1 cellular context compared by ENCODE assay signal in the genomic region with DNA sequence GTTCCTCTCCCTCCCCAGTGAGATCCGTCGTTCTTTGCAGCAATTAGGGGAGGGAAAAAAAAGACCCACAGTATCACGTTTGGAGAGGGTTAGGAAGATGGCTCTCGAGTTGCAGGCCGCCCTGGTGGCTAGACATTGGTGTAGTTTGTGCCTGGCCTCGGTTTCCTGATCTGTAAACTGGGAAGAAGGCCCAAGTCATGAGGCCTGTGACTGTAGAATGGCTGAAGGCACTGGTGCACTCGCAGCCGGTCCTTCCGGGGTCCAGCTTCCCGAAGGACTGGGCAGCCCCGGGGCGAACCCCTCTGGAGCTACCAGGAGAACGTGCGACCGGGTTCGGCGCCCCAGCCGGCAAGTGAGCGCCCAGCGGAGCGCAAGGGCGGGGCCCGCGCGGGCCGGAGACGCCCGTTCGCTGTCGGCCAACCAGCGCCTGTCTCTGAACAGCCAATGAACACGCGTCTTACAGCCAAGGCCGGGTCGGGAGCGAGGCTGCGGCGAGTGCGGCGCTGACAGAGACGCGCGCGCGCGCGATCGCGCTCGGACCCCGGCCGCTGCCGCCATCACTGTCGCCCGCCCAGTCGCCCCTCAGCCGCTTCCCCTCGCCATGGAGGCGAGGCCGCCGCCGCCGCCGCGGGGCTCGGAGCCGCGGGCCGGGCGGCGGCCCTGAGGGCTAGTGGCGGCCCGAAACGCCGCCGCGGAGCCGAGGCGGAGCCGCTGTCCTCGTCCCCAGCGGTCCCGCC.
TF ChIP-seq lines count a peak whose summit lies in the region.

A gene with protein sequence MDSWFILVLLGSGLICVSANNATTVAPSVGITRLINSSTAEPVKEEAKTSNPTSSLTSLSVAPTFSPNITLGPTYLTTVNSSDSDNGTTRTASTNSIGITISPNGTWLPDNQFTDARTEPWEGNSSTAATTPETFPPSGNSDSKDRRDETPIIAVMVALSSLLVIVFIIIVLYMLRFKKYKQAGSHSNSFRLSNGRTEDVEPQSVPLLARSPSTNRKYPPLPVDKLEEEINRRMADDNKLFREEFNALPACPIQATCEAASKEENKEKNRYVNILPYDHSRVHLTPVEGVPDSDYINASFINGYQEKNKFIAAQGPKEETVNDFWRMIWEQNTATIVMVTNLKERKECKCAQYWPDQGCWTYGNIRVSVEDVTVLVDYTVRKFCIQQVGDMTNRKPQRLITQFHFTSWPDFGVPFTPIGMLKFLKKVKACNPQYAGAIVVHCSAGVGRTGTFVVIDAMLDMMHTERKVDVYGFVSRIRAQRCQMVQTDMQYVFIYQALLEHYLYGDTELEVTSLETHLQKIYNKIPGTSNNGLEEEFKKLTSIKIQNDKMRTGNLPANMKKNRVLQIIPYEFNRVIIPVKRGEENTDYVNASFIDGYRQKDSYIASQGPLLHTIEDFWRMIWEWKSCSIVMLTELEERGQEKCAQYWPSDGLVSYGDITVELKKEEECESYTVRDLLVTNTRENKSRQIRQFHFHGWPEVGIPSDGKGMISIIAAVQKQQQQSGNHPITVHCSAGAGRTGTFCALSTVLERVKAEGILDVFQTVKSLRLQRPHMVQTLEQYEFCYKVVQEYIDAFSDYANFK (plus strand): TSS at position 472 of the 737 bp plus-strand sequence. CDS start 90,797 bp downstream, outside the sequence.

TF ChIP-seq in HEK293, 187 proteins besides CTCF, POLR2A, EP300 and RAD21 (continued from another document and continues in another):
- TF ChIP-seq, protein P1, sequence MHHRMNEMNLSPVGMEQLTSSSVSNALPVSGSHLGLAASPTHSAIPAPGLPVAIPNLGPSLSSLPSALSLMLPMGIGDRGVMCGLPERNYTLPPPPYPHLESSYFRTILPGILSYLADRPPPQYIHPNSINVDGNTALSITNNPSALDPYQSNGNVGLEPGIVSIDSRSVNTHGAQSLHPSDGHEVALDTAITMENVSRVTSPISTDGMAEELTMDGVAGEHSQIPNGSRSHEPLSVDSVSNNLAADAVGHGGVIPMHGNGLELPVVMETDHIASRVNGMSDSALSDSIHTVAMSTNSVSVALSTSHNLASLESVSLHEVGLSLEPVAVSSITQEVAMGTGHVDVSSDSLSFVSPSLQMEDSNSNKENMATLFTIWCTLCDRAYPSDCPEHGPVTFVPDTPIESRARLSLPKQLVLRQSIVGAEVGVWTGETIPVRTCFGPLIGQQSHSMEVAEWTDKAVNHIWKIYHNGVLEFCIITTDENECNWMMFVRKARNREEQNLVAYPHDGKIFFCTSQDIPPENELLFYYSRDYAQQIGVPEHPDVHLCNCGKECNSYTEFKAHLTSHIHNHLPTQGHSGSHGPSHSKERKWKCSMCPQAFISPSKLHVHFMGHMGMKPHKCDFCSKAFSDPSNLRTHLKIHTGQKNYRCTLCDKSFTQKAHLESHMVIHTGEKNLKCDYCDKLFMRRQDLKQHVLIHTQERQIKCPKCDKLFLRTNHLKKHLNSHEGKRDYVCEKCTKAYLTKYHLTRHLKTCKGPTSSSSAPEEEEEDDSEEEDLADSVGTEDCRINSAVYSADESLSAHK (tag by site-specific recombination; IDR thresholded peaks at IDR 0.05): no peak; the same call in 1 of the 2 replicates
- TF ChIP-seq, protein P2, sequence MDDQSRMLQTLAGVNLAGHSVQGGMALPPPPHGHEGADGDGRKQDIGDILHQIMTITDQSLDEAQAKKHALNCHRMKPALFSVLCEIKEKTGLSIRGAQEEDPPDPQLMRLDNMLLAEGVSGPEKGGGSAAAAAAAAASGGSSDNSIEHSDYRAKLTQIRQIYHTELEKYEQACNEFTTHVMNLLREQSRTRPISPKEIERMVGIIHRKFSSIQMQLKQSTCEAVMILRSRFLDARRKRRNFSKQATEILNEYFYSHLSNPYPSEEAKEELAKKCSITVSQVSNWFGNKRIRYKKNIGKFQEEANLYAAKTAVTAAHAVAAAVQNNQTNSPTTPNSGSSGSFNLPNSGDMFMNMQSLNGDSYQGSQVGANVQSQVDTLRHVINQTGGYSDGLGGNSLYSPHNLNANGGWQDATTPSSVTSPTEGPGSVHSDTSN (CRISPR knock-in tag; IDR thresholded peaks at IDR 0.05): 0 out of 2 replicates have a peak, but pooled peaks have one; percentile 35
- TF ChIP-seq ZNF366 (tag by site-specific recombination; conservative IDR thresholded peaks at IDR 0.05): no peak
- peak; percentile 12; the same call in 1 of the 2 replicates for TF ChIP-seq GLIS2 (tag by site-specific recombination; IDR thresholded peaks at IDR 0.05)
- no peak for TF ChIP-seq ZNF701 (tag by site-specific recombination; IDR thresholded peaks at IDR 0.05)
- peak; percentile 40; the same call in 1 of the 2 replicates for TF ChIP-seq ZFP37 (tag by site-specific recombination; IDR thresholded peaks at IDR 0.05)
- TF ChIP-seq ZNF76 (tag by site-specific recombination; IDR thresholded peaks at IDR 0.05; ENCODE audit: borderline replicate concordance, low read depth): peak; percentile 54; the same call in 1 of the 2 replicates
- no peak for TF ChIP-seq ZNF341 (tag by site-specific recombination; IDR thresholded peaks at IDR 0.05; ENCODE audit: low read depth)
- TF ChIP-seq SP2 (tag by site-specific recombination; IDR thresholded peaks at IDR 0.05): peak; percentile 70
- TF ChIP-seq ZBTB7A (tag by site-specific recombination; IDR thresholded peaks at IDR 0.05; ENCODE audit: low read depth): no peak
- peak; percentile 21; the same call in 1 of the 2 replicates for TF ChIP-seq KLF9 (tag by site-specific recombination; IDR thresholded peaks at IDR 0.05; ENCODE audit: low read depth)
- TF ChIP-seq ZNF169 (tag by site-specific recombination; IDR thresholded peaks at IDR 0.05): no peak
- no peak; the same call in 1 of the 2 replicates for TF ChIP-seq ZNF423 (tag by site-specific recombination; IDR thresholded peaks at IDR 0.05)
- no peak for TF ChIP-seq ZNF777 (tag by site-specific recombination; IDR thresholded peaks at IDR 0.05; ENCODE audit: borderline replicate concordance)
- TF ChIP-seq ZNF324 (tag by site-specific recombination; IDR thresholded peaks at IDR 0.05): peak; percentile 81
- TF ChIP-seq ZNF24 (tag by site-specific recombination; IDR thresholded peaks at IDR 0.05): peak; percentile 68; the same call in 1 of the 2 replicates
- TF ChIP-seq ZBTB21 (tag by site-specific recombination; IDR thresholded peaks at IDR 0.05): no peak
- no peak for TF ChIP-seq ZNF585B (tag by site-specific recombination; IDR thresholded peaks at IDR 0.05)
- no peak for TF ChIP-seq ZNF514 (tag by site-specific recombination; IDR thresholded peaks at IDR 0.05)
- TF ChIP-seq ZNF521 (tag by site-specific recombination; IDR thresholded peaks at IDR 0.05): no peak
- no peak for TF ChIP-seq ZNF426 (tag by site-specific recombination; IDR thresholded peaks at IDR 0.05)
- no peak for TF ChIP-seq ZNF654 (tag by site-specific recombination; IDR thresholded peaks at IDR 0.05; ENCODE audit: low read depth)
- TF ChIP-seq, protein P3, sequence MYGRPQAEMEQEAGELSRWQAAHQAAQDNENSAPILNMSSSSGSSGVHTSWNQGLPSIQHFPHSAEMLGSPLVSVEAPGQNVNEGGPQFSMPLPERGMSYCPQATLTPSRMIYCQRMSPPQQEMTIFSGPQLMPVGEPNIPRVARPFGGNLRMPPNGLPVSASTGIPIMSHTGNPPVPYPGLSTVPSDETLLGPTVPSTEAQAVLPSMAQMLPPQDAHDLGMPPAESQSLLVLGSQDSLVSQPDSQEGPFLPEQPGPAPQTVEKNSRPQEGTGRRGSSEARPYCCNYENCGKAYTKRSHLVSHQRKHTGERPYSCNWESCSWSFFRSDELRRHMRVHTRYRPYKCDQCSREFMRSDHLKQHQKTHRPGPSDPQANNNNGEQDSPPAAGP (tag by site-specific recombination; IDR thresholded peaks at IDR 0.05): peak; percentile 74
- peak; percentile 65; the same call in 1 of the 2 replicates for TF ChIP-seq TRIM28 (IDR thresholded peaks at IDR 0.05; ENCODE audit: borderline replicate concordance, low read length)
- no peak for TF ChIP-seq ZNF157 (tag by site-specific recombination; IDR thresholded peaks at IDR 0.05)
- TF ChIP-seq ZNF544 (tag by site-specific recombination; IDR thresholded peaks at IDR 0.05): no peak
- TF ChIP-seq WT1 (tag by site-specific recombination; IDR thresholded peaks at IDR 0.05): no peak; the same call in 1 of the 2 replicates
- TF ChIP-seq OSR2 (tag by site-specific recombination; IDR thresholded peaks at IDR 0.05): no peak
- no peak for TF ChIP-seq KLF16 (tag by site-specific recombination; IDR thresholded peaks at IDR 0.05)
- TF ChIP-seq ZNF664 (tag by site-specific recombination; IDR thresholded peaks at IDR 0.05): no peak
- peak; percentile 74 for TF ChIP-seq ZEB2 (tag by site-specific recombination; IDR thresholded peaks at IDR 0.05)
- TF ChIP-seq, protein P4, sequence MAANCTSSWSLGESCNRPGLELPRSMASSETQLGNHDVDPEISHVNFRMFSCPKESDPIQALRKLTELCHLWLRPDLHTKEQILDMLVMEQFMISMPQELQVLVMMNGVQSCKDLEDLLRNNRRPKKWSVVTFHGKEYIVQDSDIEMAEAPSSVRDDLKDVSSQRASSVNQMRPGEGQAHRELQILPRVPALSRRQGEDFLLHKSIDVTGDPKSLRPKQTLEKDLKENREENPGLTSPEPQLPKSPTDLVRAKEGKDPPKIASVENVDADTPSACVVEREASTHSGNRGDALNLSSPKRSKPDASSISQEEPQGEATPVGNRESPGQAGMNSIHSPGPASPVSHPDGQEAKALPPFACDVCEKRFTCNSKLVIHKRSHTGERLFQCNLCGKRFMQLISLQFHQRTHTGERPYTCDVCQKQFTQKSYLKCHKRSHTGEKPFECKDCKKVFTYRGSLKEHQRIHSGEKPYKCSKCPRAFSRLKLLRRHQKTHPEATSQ (tag by site-specific recombination; IDR thresholded peaks at IDR 0.05): peak; percentile 26; the same call in 1 of the 2 replicates
- TF ChIP-seq ZNF37A (tag by site-specific recombination; IDR thresholded peaks at IDR 0.05): no peak
- TF ChIP-seq, protein P5, sequence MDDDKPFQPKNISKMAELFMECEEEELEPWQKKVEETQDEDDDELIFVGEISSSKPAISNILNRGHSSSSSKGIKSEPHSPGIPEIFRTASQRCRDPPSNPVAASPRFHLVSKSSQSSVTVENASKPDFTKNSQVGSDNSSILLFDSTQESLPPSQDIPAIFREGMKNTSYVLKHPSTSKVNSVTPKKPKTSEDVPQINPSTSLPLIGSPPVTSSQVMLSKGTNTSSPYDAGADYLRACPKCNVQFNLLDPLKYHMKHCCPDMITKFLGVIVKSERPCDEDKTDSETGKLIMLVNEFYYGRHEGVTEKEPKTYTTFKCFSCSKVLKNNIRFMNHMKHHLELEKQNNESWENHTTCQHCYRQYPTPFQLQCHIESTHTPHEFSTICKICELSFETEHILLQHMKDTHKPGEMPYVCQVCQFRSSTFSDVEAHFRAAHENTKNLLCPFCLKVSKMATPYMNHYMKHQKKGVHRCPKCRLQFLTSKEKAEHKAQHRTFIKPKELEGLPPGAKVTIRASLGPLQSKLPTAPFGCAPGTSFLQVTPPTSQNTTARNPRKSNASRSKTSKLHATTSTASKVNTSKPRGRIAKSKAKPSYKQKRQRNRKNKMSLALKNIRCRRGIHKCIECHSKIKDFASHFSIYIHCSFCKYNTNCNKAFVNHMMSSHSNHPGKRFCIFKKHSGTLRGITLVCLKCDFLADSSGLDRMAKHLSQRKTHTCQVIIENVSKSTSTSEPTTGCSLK (tag by site-specific recombination; IDR thresholded peaks at IDR 0.05): no peak
- no peak for TF ChIP-seq ZSCAN30 (tag by site-specific recombination; IDR thresholded peaks at IDR 0.05)
- TF ChIP-seq, protein P6, sequence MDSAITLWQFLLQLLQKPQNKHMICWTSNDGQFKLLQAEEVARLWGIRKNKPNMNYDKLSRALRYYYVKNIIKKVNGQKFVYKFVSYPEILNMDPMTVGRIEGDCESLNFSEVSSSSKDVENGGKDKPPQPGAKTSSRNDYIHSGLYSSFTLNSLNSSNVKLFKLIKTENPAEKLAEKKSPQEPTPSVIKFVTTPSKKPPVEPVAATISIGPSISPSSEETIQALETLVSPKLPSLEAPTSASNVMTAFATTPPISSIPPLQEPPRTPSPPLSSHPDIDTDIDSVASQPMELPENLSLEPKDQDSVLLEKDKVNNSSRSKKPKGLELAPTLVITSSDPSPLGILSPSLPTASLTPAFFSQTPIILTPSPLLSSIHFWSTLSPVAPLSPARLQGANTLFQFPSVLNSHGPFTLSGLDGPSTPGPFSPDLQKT (IDR thresholded peaks at IDR 0.05; ENCODE audit: borderline replicate concordance, low read depth, low read length): no peak
- TF ChIP-seq KLF8 (tag by site-specific recombination; IDR thresholded peaks at IDR 0.05): peak; percentile 77
- 0 out of 2 replicates have a peak, but pooled peaks have one; percentile 19 for TF ChIP-seq ZNF501 (tag by site-specific recombination; IDR thresholded peaks at IDR 0.05)
- TF ChIP-seq KLF1 (tag by site-specific recombination; IDR thresholded peaks at IDR 0.05): peak; percentile 55
- no peak for TF ChIP-seq GLI4 (tag by site-specific recombination; IDR thresholded peaks at IDR 0.05)
- no peak; the same call in 1 of the 2 replicates for TF ChIP-seq ZNF629 (tag by site-specific recombination; IDR thresholded peaks at IDR 0.05)
- TF ChIP-seq, protein P7, sequence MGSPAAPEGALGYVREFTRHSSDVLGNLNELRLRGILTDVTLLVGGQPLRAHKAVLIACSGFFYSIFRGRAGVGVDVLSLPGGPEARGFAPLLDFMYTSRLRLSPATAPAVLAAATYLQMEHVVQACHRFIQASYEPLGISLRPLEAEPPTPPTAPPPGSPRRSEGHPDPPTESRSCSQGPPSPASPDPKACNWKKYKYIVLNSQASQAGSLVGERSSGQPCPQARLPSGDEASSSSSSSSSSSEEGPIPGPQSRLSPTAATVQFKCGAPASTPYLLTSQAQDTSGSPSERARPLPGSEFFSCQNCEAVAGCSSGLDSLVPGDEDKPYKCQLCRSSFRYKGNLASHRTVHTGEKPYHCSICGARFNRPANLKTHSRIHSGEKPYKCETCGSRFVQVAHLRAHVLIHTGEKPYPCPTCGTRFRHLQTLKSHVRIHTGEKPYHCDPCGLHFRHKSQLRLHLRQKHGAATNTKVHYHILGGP (tag by site-specific recombination; IDR thresholded peaks at IDR 0.05): no peak
- peak; percentile 81 for TF ChIP-seq ZNF335 (tag by site-specific recombination; conservative IDR thresholded peaks at IDR 0.05)
- no peak for TF ChIP-seq SALL2 (tag by site-specific recombination; IDR thresholded peaks at IDR 0.05; ENCODE audit: borderline replicate concordance)
- TF ChIP-seq OVOL3 (tag by site-specific recombination; IDR thresholded peaks at IDR 0.05): no peak
- TF ChIP-seq ZNF16 (tag by site-specific recombination; IDR thresholded peaks at IDR 0.05; ENCODE audit: low read depth): no peak
- TF ChIP-seq ZNF2 (tag by site-specific recombination; IDR thresholded peaks at IDR 0.05): 0 out of 2 replicates have a peak, but pooled peaks have one; percentile 62
- TF ChIP-seq MYNN (tag by site-specific recombination; IDR thresholded peaks at IDR 0.05; ENCODE audit: borderline replicate concordance): no peak
- 0 out of 2 replicates have a peak, but pooled peaks have one; percentile 52 for TF ChIP-seq ZNF561 (tag by site-specific recombination; IDR thresholded peaks at IDR 0.05; ENCODE audit: borderline replicate concordance)
- TF ChIP-seq ZNF404 (tag by site-specific recombination; IDR thresholded peaks at IDR 0.05): no peak
- TF ChIP-seq KLF7 (tag by site-specific recombination; IDR thresholded peaks at IDR 0.05; ENCODE audit: borderline replicate concordance): peak; percentile 30; the same call in 1 of the 2 replicates
- TF ChIP-seq HOXD13 (CRISPR knock-in tag; IDR thresholded peaks at IDR 0.05; ENCODE audit: borderline replicate concordance): no peak
